Comparison of ENCODE assay signal across 26 cellular contexts in the genomic region with DNA sequence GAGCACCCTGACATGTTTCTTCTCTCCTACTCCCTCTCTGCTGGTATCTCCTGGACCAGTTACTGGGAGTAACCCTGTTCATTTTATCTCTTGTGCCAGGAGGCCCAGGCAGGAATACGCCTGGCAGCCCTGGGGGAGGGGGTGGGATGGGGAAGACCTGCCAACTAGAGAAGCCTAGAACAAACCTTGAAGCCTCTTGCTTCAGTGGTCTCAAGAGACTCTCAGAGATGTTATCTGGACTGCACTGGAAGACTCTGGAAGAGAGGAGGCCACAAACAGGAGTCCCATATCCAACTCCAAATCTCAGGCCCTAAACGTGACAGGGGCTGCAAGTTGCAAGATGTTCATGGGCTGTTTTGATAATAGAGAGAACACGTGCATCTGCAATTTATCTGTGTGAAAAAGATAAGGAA. TPM values are rescaled to one million over a fixed set of nuclear protein-coding genes. Genes with fewer than 3 reads are reported as not detected.
"Had no signal": no experiment of that assay in that cellular context is flagged by ENCODE, and none has a peak within 500 bp of the region (broad histone marks: within the 10 kb centered on the region; RNA-seq: fewer than 3 reads in every experiment).

A gene (minus strand): TSS at position 28 of the 413 bp plus-strand sequence. CDS start 193 bp downstream, outside the sequence.

- H3K4me3 ChIP-seq: esophagus squamous epithelium, hepatocyte, prostate gland, right lobe of liver, smooth muscle cell, stomach, testis, upper lobe of left lung had no signal

- H3K9me3 ChIP-seq: esophagus squamous epithelium, prostate gland, right lobe of liver, stomach, testis, upper lobe of left lung had no signal

- ATAC-seq: activated T-cell treated with anti-CD3 and anti-CD28 coated beads, Interleukin-2, amount 50 U/mL, for 4 hours had no signal

- H3K36me3 Mint-ChIP-seq: activated naive CD4-positive, alpha-beta T cell treated with anti-CD3 and anti-CD28 coated beads, Interleukin-2, amount 10 ng/mL, durations not matched to agents 7 days and 5 days had no signal

- H3K27me3 ChIP-seq: hepatocyte, right lobe of liver, testis, upper lobe of left lung had no signal

- H3K9me3 Mint-ChIP-seq: activated naive CD8-positive, alpha-beta T cell treated with anti-CD3 and anti-CD28 coated beads, Interleukin-2, amount 50 U/mL, for 24 hours; activated T-cell treated with anti-CD3 and anti-CD28 coated beads, Interleukin-2, amount 50 U/mL, for 4 hours had no signal

- H3K4me1 ChIP-seq: prostate gland, right lobe of liver, stomach, testis, upper lobe of left lung had no signal

- DNase-seq: activated CD4-positive, alpha-beta T cell treated with anti-CD3 and anti-CD28 coated beads, Interleukin-2, amount 50 U/mL, for 1 hour; activated CD4-positive, CD25-positive, alpha-beta regulatory T cell treated with anti-CD3 and anti-CD28 coated beads, Interleukin-2, amount 50 U/mL, for 72 hours; activated CD8-positive, alpha-beta memory T cell treated with anti-CD3 and anti-CD28 coated beads, Interleukin-2, amount 50 U/mL, for 4 hours; activated effector memory CD4-positive, alpha-beta T cell treated with Interleukin-2 at 50 U/mL for 16 hours; activated naive CD4-positive, alpha-beta T cell treated with anti-CD3 and anti-CD28 coated beads, Interleukin-2, amount 10 ng/mL, durations not matched to agents 7 days and 5 days; activated naive CD8-positive, alpha-beta T cell treated with anti-CD3 and anti-CD28 coated beads, Interleukin-2, amount 50 U/mL, for 24 hours; activated T-cell treated with anti-CD3 and anti-CD28 coated beads, Interleukin-2, amount 50 U/mL, for 4 hours; aorta; brain microvascular endothelial cell; cerebellar nuclear complex; effector CD8-positive, alpha-beta T cell; esophagus squamous epithelium; midbrain; right lobe of liver; stimulated activated CD4-positive, alpha-beta T cell treated with anti-CD3 and anti-CD28 coated beads, Interleukin-4, amount 100 ng/mL, for 1 hour; stomach; T-helper 9 cell; testis; upper lobe of left lung had no signal

- H3K4me3 Mint-ChIP-seq: activated naive CD4-positive, alpha-beta T cell treated with anti-CD3 and anti-CD28 coated beads, Interleukin-2, amount 10 ng/mL, durations not matched to agents 7 days and 5 days; activated naive CD8-positive, alpha-beta T cell treated with anti-CD3 and anti-CD28 coated beads, Interleukin-2, amount 50 U/mL, for 24 hours; activated T-cell treated with anti-CD3 and anti-CD28 coated beads, Interleukin-2, amount 50 U/mL, for 4 hours had no signal

- H3K27ac ChIP-seq: brain microvascular endothelial cell, esophagus squamous epithelium, hepatocyte, prostate gland, right lobe of liver, stomach, testis, upper lobe of left lung, VCaP had no signal

- H3K36me3 ChIP-seq: brain microvascular endothelial cell, esophagus squamous epithelium, prostate gland, right lobe of liver, stomach, upper lobe of left lung had no signal

- H3K27ac Mint-ChIP-seq: activated naive CD4-positive, alpha-beta T cell treated with anti-CD3 and anti-CD28 coated beads, Interleukin-2, amount 10 ng/mL, durations not matched to agents 7 days and 5 days; activated naive CD8-positive, alpha-beta T cell treated with anti-CD3 and anti-CD28 coated beads, Interleukin-2, amount 50 U/mL, for 24 hours had no signal

RNA-seq across cellular contexts. Expression of the gene that starts here (rescaled TPM):
- total RNA-seq: activated T-cell treated with anti-CD3 and anti-CD28 coated beads, Interleukin-2, amount 50 U/mL, for 4 hours; esophagus squamous epithelium; lung microvascular endothelial cell; myocyte; osteocyte; smooth muscle cell had no signal
